8 cellular contexts compared by ENCODE assay signal in genomic region chr20:37179671-37180524, GRCh38. TPM values are rescaled to one million over a fixed set of nuclear protein-coding genes. Genes with fewer than 3 reads are reported as not detected.
DNase-seq lines count a peak whose midpoint lies in the region; ATAC-seq, FAIRE-seq and TF ChIP-seq lines count a peak whose summit lies in the region.

No MANE protein-coding gene starts in this region.

- H3K36me3 ChIP-seq in GM23248 (ENCODE audit: low read depth), result 0 out of 2 replicates have a peak, but pooled peaks cover 3% of the 10 kb centered on the region
- peaks cover 0 to 29% (median 6%) of the 10 kb centered on the region in 3 donors for H3K36me3 ChIP-seq in esophagus squamous epithelium

- POLR2A ChIA-PET in A549 (lab: Yijun Ruan, JAX), result interaction anchor here (0.5 to 2.1 kb wide), 4 partner anchors 16 to 84 kb away, joined by 3 to 9 read pairs (median 8); partner anchors contain the start of gene RBL1
- POLR2A ChIA-PET in T-cell (lab: Charles Lee), result no interaction called here

- ATAC-seq in A549 (peak in 1 of 2 experiments; percentile 10; a peak in 2 of 6 replicates), T-cell (replicated peaks in 1 of 4) (no peak), HG03432 (IDR thresholded peaks at IDR 0.05; ENCODE audit: unreplicated experiment) (no peak)

- no peak for TF ChIP-seq EP300 in A549 (IDR thresholded peaks at IDR 0.05)

- in situ Hi-C loops in GM23248 (cut with MboI), result no loop called here

- peaks cover 9% of the 10 kb centered on the region for H3K36me3 Mint-ChIP-seq in T-cell
- peaks cover 10% of the 10 kb centered on the region for H3K36me3 Mint-ChIP-seq in osteocyte (ENCODE audit: unreplicated experiment)

- peaks cover 49 to 52% (median 51%) of the 10 kb centered on the region in 3 donors for H3K4me1 Mint-ChIP-seq in T-cell
- H3K4me1 Mint-ChIP-seq in osteocyte (ENCODE audit: unreplicated experiment), result peaks cover 26% of the 10 kb centered on the region

- no peak for TF ChIP-seq RAD21 in A549 (conservative IDR thresholded peaks at IDR 0.05 in 1 of 2, IDR thresholded peaks at IDR 0.05 in 1 of 2)

- WGBS in A549 (ENCODE audit: missing lambda C conversion rate), result 7% methylated on average over 16 of the region's 18 CpGs
- WGBS in GM23248 (ENCODE audit: low coverage in 1 of 2, low lambda C conversion rate in 2 of 2, missing lambda C conversion rate in 2 of 2), 2 experiments, result 4 to 6% methylated on average over 18 of the region's 18 CpGs
- WGBS in esophagus squamous epithelium, 2 donors, result 5 to 6% methylated on average over 11 to 14 of the region's 18 CpGs

- H3K27ac Mint-ChIP-seq in T-cell, result peak overlapping the region; percentile 83 to 94
- peak overlapping the region; percentile 99 for H3K27ac Mint-ChIP-seq in osteocyte (ENCODE audit: unreplicated experiment)

- intact Hi-C loops in esophagus squamous epithelium (cut with DNase I), result no loop called here

- H3K4me3 Mint-ChIP-seq in T-cell (peak overlapping the region; percentile 96 to 99 (median 98)), osteocyte (ENCODE audit: unreplicated experiment) (peak overlapping the region; percentile 95)

- no peak for FAIRE-seq in A549 (lab: Jason Lieb, UNC)

- H3K4me1 ChIP-seq in A549 (peaks cover 14% of the 10 kb centered on the region), GM23248 (ENCODE audit: insufficient read depth) (peaks cover 14% of the 10 kb centered on the region; the same call in 1 of the 2 replicates), esophagus squamous epithelium (peaks cover 7 to 61% (median 23%) of the 10 kb centered on the region in 3 donors)

- DNase-seq in A549 (ENCODE audit: low read depth in 1 of 2, low spot score in 1 of 2) (peak in 1 of 2 experiments; percentile 28), GM23248 (peak; percentile 84), T-cell (no peak), esophagus squamous epithelium (lab: John Stamatoyannopoulos, UW) (no peak), osteocyte (ENCODE audit: extremely low spot score, unreplicated experiment) (no peak), SHP77 (lab: John Stamatoyannopoulos, UW) (no peak), GM20000 (ENCODE audit: low spot score) (no peak)

- H3K9me3 Mint-ChIP-seq in T-cell (no peaks in the 10 kb centered on the region), osteocyte (ENCODE audit: unreplicated experiment) (no peaks in the 10 kb centered on the region)

- CTCF ChIA-PET in A549 (lab: Yijun Ruan, JAX) (interaction anchor here (0.8 to 3.8 kb wide), 4 partner anchors 11 to 170 kb away, joined by 3 to 32 read pairs (median 20); no protein-coding TSS in a partner anchor), T-cell (lab: Charles Lee) (interaction anchor here (0.6 to 2.1 kb wide), 4 partner anchors 9 to 354 kb away, joined by 3 to 23 read pairs (median 6); no protein-coding TSS in a partner anchor)

- no peak for TF ChIP-seq POLR2A in A549 (IDR thresholded peaks at IDR 0.05; ENCODE audit: low read length)
- TF ChIP-seq POLR2A in esophagus squamous epithelium (IDR thresholded peaks at IDR 0.05), result no peak

- no peaks in the 10 kb centered on the region for H3K9me3 ChIP-seq in A549
- no peaks in the 10 kb centered on the region for H3K9me3 ChIP-seq in GM23248 (ENCODE audit: low read depth)
- H3K9me3 ChIP-seq in esophagus squamous epithelium, result no peaks in the 10 kb centered on the region

- H2AFZ ChIP-seq in GM23248, result peak overlapping the region; percentile 92

- peak overlapping the region; percentile 82 for H3K4me3 ChIP-seq in A549
- peak overlapping the region; percentile 92 for H3K4me3 ChIP-seq in GM23248
- H3K4me3 ChIP-seq in esophagus squamous epithelium, result peak overlapping the region; percentile 70 to 90 (median 89)

- TF ChIP-seq CTCF in A549 (IDR thresholded peaks at IDR 0.05), result no peak
- no peak for TF ChIP-seq CTCF in esophagus squamous epithelium (IDR thresholded peaks at IDR 0.05)
- TF ChIP-seq CTCF in osteocyte (IDR thresholded peaks at IDR 0.05), result no peak
- no peak for TF ChIP-seq CTCF in GM20000 (IDR thresholded peaks at IDR 0.05; ENCODE audit: extremely low read depth, missing control alignments)

- no peaks in the 10 kb centered on the region for H3K9me2 ChIP-seq in GM23248 (ENCODE audit: insufficient read depth)

- H3K27me3 ChIP-seq in GM23248 (replicated peaks; ENCODE audit: insufficient read depth), result no peaks in the 10 kb centered on the region
- no peaks in the 10 kb centered on the region for H3K27me3 ChIP-seq in esophagus squamous epithelium

- H3K4me2 ChIP-seq in A549 (peak overlapping the region; percentile 88), GM23248 (ENCODE audit: unreplicated experiment) (peak overlapping the region; percentile 92)

- H3K27me3 Mint-ChIP-seq in T-cell (no peaks in the 10 kb centered on the region), osteocyte (ENCODE audit: unreplicated experiment) (no peaks in the 10 kb centered on the region)

- H3K9ac ChIP-seq in GM23248, result peak overlapping the region; percentile 94

- no peaks in the 10 kb centered on the region; the same call in 1 of the 2 replicates for H4K20me1 ChIP-seq in GM23248 (ENCODE audit: insufficient read depth)

- peaks cover 12% of the 10 kb centered on the region for H3F3A ChIP-seq in GM23248 (ENCODE audit: insufficient read depth)

- H3K27ac ChIP-seq in A549 (peak overlapping the region; percentile 92 to 99), GM23248 (peak overlapping the region; percentile 95), esophagus squamous epithelium (peak overlapping the region; percentile 94 to 98 (median 97))

- H3K79me2 ChIP-seq in GM23248 (ENCODE audit: insufficient read depth), result peaks cover 58% of the 10 kb centered on the region

TF ChIP-seq in A549, 52 proteins besides CTCF, POLR2A, EP300 and RAD21:
- TF ChIP-seq ATOH8 (CRISPR knock-in tag; IDR thresholded peaks at IDR 0.05; ENCODE audit: low read depth) (no peak), FOSL2 (IDR thresholded peaks at IDR 0.05) (no peak), FOSL2 (CRISPR knock-in tag; IDR thresholded peaks at IDR 0.05) (peak; percentile 17; the same call in 1 of the 2 replicates), HMGXB4 (CRISPR knock-in tag; IDR thresholded peaks at IDR 0.05; ENCODE audit: borderline replicate concordance) (no peak), CHD2 (IDR thresholded peaks at IDR 0.05; ENCODE audit: low read length, partially characterized antibody) (no peak), CEBPB (IDR thresholded peaks at IDR 0.05) (no peak), TP53 (CRISPR knock-in tag; IDR thresholded peaks at IDR 0.05) (no peak)

RNA-seq across cellular contexts. Expression of gene MROH8, which starts 0.6 kb away (rescaled TPM):
- polyA plus RNA-seq in A549 (2011; rRNA removed) (3.3 and 3.9 TPM in 2 replicates), A549 (2017; fragmentation: RNase III; extraction: RNeasy Plus Mini Kit Qiagen cat#74134 plus additional on column Dnase treatment) (1.3 to 1.8 TPM (median 1.4 TPM) in 3 replicates), GM23248 (2016; fragmentation: Nextera tagmentation; extraction: Ambion mirVana) (0.89 and 1.0 TPM in 2 replicates)
- polyA plus RNA-seq in A549 (2012; cell fraction: cytosol; rRNA removed), result 1.0 TPM in 2 replicates
- polyA plus RNA-seq in A549 (2012; cell fraction: nucleus; rRNA removed), result 0.72 and 1.0 TPM in 2 replicates
- polyA minus RNA-seq in A549 (2011; rRNA and poly(A)+ RNA removed), result 1.4 TPM in 2 replicates
- 0.25 and 4.2 TPM in 2 replicates for total RNA-seq in GM23248 (2014; rRNA removed; shearing (Covaris generic))
- total RNA-seq in T-cell (1 to 10 TPM in 4 of 5 donors, under 1 TPM in 1; 0.70 to 2.5 (median 1.5) TPM), esophagus squamous epithelium (under 1 TPM; 0.40 to 0.95 (median 0.55) TPM), osteocyte (1.5 and 3.2 TPM in 2 replicates)

RNA-seq across cellular contexts. Expression of gene RPN2, which starts 0.8 kb away (rescaled TPM):
- polyA plus RNA-seq in A549 (2011; rRNA removed) (391 and 485 TPM in 2 replicates), A549 (2017; fragmentation: RNase III; extraction: RNeasy Plus Mini Kit Qiagen cat#74134 plus additional on column Dnase treatment) (282 to 292 TPM (median 288 TPM) in 3 replicates), GM23248 (2016; fragmentation: Nextera tagmentation; extraction: Ambion mirVana) (370 and 379 TPM in 2 replicates)
- polyA plus RNA-seq in A549 (2012; cell fraction: cytosol; rRNA removed), result 260 and 323 TPM in 2 replicates
- 384 and 411 TPM in 2 replicates for polyA plus RNA-seq in A549 (2012; cell fraction: nucleus; rRNA removed)
- 324 and 365 TPM in 2 replicates for polyA minus RNA-seq in A549 (2011; rRNA and poly(A)+ RNA removed)
- 339 and 368 TPM in 2 replicates for total RNA-seq in GM23248 (2014; rRNA removed; shearing (Covaris generic))
- total RNA-seq in T-cell (100 to 1,000 TPM in 4 of 5 donors, 10 to 100 TPM in 1; 88.8 to 130 (median 121) TPM), esophagus squamous epithelium (100 to 1,000 TPM; 104 to 167 (median 137) TPM), osteocyte (167 and 168 TPM in 2 replicates)
